ENCODE assay signal across 9 cellular contexts in genomic region chr19:58229255-58229639, GRCh38. TPM values are rescaled to one million over a fixed set of nuclear protein-coding genes. Genes with fewer than 3 reads are reported as not detected.
DNase-seq lines count a peak whose midpoint lies in the region; ATAC-seq, FAIRE-seq and TF ChIP-seq lines count a peak whose summit lies in the region.
"Had no signal": no experiment of that assay in that cellular context is flagged by ENCODE, and none has a peak within 500 bp of the region (broad histone marks: within the 10 kb centered on the region; RNA-seq: fewer than 3 reads in every experiment).

No MANE protein-coding gene starts in this region.

- DNase-seq in activated T-cell treated with anti-CD3 and anti-CD28 coated beads for 24 hours (ENCODE audit: low read depth): peak; percentile 1
- DNase-seq in activated T-cell treated with anti-CD3 and anti-CD28 coated beads for 4 hours: no peak
- no peak for DNase-seq in SJSA1 (ENCODE audit: low read depth in 1 of 2, low spot score in 2 of 2)
- peak; percentile 67 for DNase-seq in dermis blood vessel endothelial cell
- DNase-seq in lung microvascular endothelial cell (ENCODE audit: low read depth in 2 of 2): peak; percentile 54 to 60
- DNase-seq in thoracic aorta (ENCODE audit: low spot score): no peak
- no peak for DNase-seq in D721Med (ENCODE audit: insufficient read length, low spot score)

- H3K27me3 ChIP-seq in SJSA1 (replicated peaks) (no peaks in the 10 kb centered on the region), thoracic aorta (replicated peaks; ENCODE audit: insufficient read depth) (no peaks in the 10 kb centered on the region)

- H3K36me3 ChIP-seq in SJSA1 (peaks cover 52% of the 10 kb centered on the region), thoracic aorta (peaks cover 26% of the 10 kb centered on the region)

- ATAC-seq in thoracic aorta (ENCODE audit: insufficient number of reproducible peaks, low FRiP score, low read depth): no peak
- ATAC-seq in HG03439 (IDR thresholded peaks at IDR 0.05; ENCODE audit: unreplicated experiment): no peak

- H3K27ac ChIP-seq in SJSA1 (no peak overlapping the region; the same call in 1 of the 2 replicates), thoracic aorta (peak overlapping the region in 1 of 2 donors; percentile 51)

- TF ChIP-seq CTCF in thoracic aorta (IDR thresholded peaks at IDR 0.05) (no peak), D721Med (IDR thresholded peaks at IDR 0.05; ENCODE audit: insufficient read depth, missing control alignments) (no peak)

- H3K9me3 ChIP-seq in SJSA1 (replicated peaks) (peaks cover 16% of the 10 kb centered on the region), thoracic aorta (peaks cover 6% of the 10 kb centered on the region)

- peak overlapping the region; percentile 62 for H3K4me3 ChIP-seq in SJSA1
- peak overlapping the region; percentile 71 for H3K4me3 ChIP-seq in thoracic aorta

- H3K4me1 ChIP-seq in SJSA1 (replicated peaks) (peaks cover 19% of the 10 kb centered on the region), thoracic aorta (ENCODE audit: control insufficient read depth in 1 of 2, low read depth in 2 of 2) (peaks cover 9% of the 10 kb centered on the region in 2 donors)

- FAIRE-seq in D721Med (lab: Jason Lieb, UNC): no peak
- FAIRE-seq: frontal cortex had no signal

RNA-seq across cellular contexts. Expression of gene ZNF544, which starts 0.5 kb away (rescaled TPM):
- 42.4 and 50.5 TPM in 2 replicates for total RNA-seq in SJSA1 (2014; rRNA removed; shearing (Covaris generic))
- 57.9 and 67.4 TPM in 2 replicates for total RNA-seq in dermis blood vessel endothelial cell
- total RNA-seq in lung microvascular endothelial cell: 41.4 and 58.5 TPM in 2 replicates
- total RNA-seq in thoracic aorta: 10 to 100 TPM; 23.8 to 25.6 TPM

RNA-seq across cellular contexts. Expression of gene ZNF274, which starts 46.4 kb away (rescaled TPM):
- total RNA-seq in SJSA1 (2014; rRNA removed; shearing (Covaris generic)): 5.2 and 12.4 TPM in 2 replicates
- 21.0 and 21.3 TPM in 2 replicates for total RNA-seq in dermis blood vessel endothelial cell
- total RNA-seq in lung microvascular endothelial cell: 9.6 and 14.3 TPM in 2 replicates
- 10 to 100 TPM; 26.4 to 32.6 TPM for total RNA-seq in thoracic aorta

RNA-seq across cellular contexts. Expression of gene ZNF8, which starts 49.5 kb away (rescaled TPM):
- 2.5 and 4.1 TPM in 2 replicates for total RNA-seq in SJSA1 (2014; rRNA removed; shearing (Covaris generic))
- total RNA-seq in dermis blood vessel endothelial cell (5.6 and 6.1 TPM in 2 replicates), lung microvascular endothelial cell (2.6 and 4.2 TPM in 2 replicates), thoracic aorta (10 to 100 TPM; 11.4 to 12.0 TPM)

Comparison
In these comparisons a context has a peak if more than half of its experiments do, and no peak if none do; other contexts are left out.
1. DNase-seq: peak in activated T-cell treated with anti-CD3 and anti-CD28 coated beads for 24 hours (single experiment), dermis blood vessel endothelial cell (single experiment) and lung microvascular endothelial cell (2 of 2); none in activated T-cell treated with anti-CD3 and anti-CD28 coated beads for 4 hours (single experiment), SJSA1 (0 of 2), thoracic aorta (single experiment) and D721Med (single experiment).